In genomic region chr19:35049456-35049855, GRCh38 we compare ENCODE assay signal across 14 cellular contexts. TPM values are rescaled to one million over a fixed set of nuclear protein-coding genes. Genes with fewer than 3 reads are reported as not detected.
DNase-seq lines count a peak whose midpoint lies in the region; ATAC-seq, FAIRE-seq and TF ChIP-seq lines count a peak whose summit lies in the region.
"Had no signal": no experiment of that assay in that cellular context is flagged by ENCODE, and none has a peak within 500 bp of the region (broad histone marks: within the 10 kb centered on the region; RNA-seq: fewer than 3 reads in every experiment).

No MANE protein-coding gene starts in this region.

- no peaks in the 10 kb centered on the region for H3K9me3 Mint-ChIP-seq in Calu3 (ENCODE audit: low read depth, unreplicated experiment)
- H3K9me3 Mint-ChIP-seq: H9 had no signal

- POLR2A ChIA-PET in A549 (lab: Yijun Ruan, JAX), result interaction anchor here (0.7 kb wide), 1 partner anchor 578 kb away, joined by 3 read pairs; no protein-coding TSS in a partner anchor

- no peak overlapping the region for H3K4me3 ChIP-seq in A549
- H3K4me3 ChIP-seq: SJSA1 had no signal

- no peaks in the 10 kb centered on the region for H3K36me3 Mint-ChIP-seq in Calu3 (ENCODE audit: insufficient read depth, unreplicated experiment)

- CTCF ChIA-PET in A549 (lab: Yijun Ruan, JAX) (interaction anchor here (1.4 to 16.2 kb wide), 8 partner anchors 10 to 86 kb away, joined by 5 to 374 read pairs (median 74); partner anchors contain the start of genes LGI4 and SCN1B), Calu3 (lab: Charles Lee) (interaction anchor here (0.6 to 0.7 kb wide), 2 partner anchors 19 to 35 kb away, joined by 3 to 4 read pairs; no protein-coding TSS in a partner anchor)

- TF ChIP-seq EP300 in A549 (IDR thresholded peaks at IDR 0.05), result no peak

- no peaks in the 10 kb centered on the region for H3K9me3 ChIP-seq in A549
- H3K9me3 ChIP-seq: Caco-2, SJSA1 had no signal

- WGBS in A549 (ENCODE audit: missing lambda C conversion rate), result 66% methylated on average over 5 of the region's 5 CpGs

- H3K27ac Mint-ChIP-seq in Calu3 (ENCODE audit: unreplicated experiment), result no peak overlapping the region

- H3K4me3 Mint-ChIP-seq in Calu3 (ENCODE audit: low read depth, unreplicated experiment), result no peak overlapping the region
- H3K4me3 Mint-ChIP-seq: H9 had no signal

- H3K27me3 Mint-ChIP-seq in Calu3 (ENCODE audit: unreplicated experiment), result no peaks in the 10 kb centered on the region

- no peak for TF ChIP-seq RAD21 in A549 (conservative IDR thresholded peaks at IDR 0.05 in 1 of 2, IDR thresholded peaks at IDR 0.05 in 1 of 2)

- H3K27ac ChIP-seq in A549 (peak overlapping the region in 1 of 2 experiments; percentile 22; a peak in 1 of 6 replicates), caudate nucleus (ENCODE audit: low read depth, low read length) (peak overlapping the region; percentile 88)
- H3K27ac ChIP-seq: SJSA1 had no signal

- H3K4me2 ChIP-seq in A549, result no peak overlapping the region

- TF ChIP-seq CTCF in A549 (IDR thresholded peaks at IDR 0.05) (no peak), Calu3 (IDR thresholded peaks at IDR 0.05; ENCODE audit: unreplicated experiment) (no peak)

- TF ChIP-seq POLR2A in A549 (IDR thresholded peaks at IDR 0.05; ENCODE audit: low read length), result no peak

- FAIRE-seq in A549 (lab: Jason Lieb, UNC), result peak; percentile 43

- ATAC-seq in A549 (no peak), HG03565 (IDR thresholded peaks at IDR 0.05; ENCODE audit: unreplicated experiment) (no peak)

- H3K4me1 ChIP-seq in A549, result peaks cover 15% of the 10 kb centered on the region
- H3K4me1 ChIP-seq: Caco-2, SJSA1 had no signal

- H3K4me1 Mint-ChIP-seq in Calu3 (ENCODE audit: low read depth, unreplicated experiment), result peaks cover 2% of the 10 kb centered on the region

- no peak for DNase-seq in A549 (ENCODE audit: low read depth in 1 of 2, low spot score in 1 of 2)
- peak; percentile 46 for DNase-seq in Ammon's horn (ENCODE audit: low spot score)
- DNase-seq in caudate nucleus (lab: John Stamatoyannopoulos, UW), result peak in 2 of 61 donors; percentile 47 to 50
- peak; percentile 83 for DNase-seq in pons (ENCODE audit: low spot score)
- DNase-seq in KG1 (lab: John Stamatoyannopoulos, UW), result no peak
- DNase-seq in Calu3, result no peak
- DNase-seq: Caco-2, DMS53, Karpas-422, NCI-H187 treated with DMSO at 0.1 percent for 48 hours had no signal

- intact Hi-C loops in Calu3 (cut with micrococcal nuclease; ENCODE audit: unreplicated experiment), result no loop called here

- no TSS peak for BruUV-seq in Calu3 (replicated peaks; lab: Mats Ljungman, UMichigan)

TF ChIP-seq in A549, 52 proteins besides CTCF, POLR2A, EP300 and RAD21:
- TF ChIP-seq RCOR1 (IDR thresholded peaks at IDR 0.05; ENCODE audit: low read depth, low read length), result no peak
- TF ChIP-seq NFE2L2 (conservative IDR thresholded peaks at IDR 0.05; ENCODE audit: low read length), result no peak
- no peak for TF ChIP-seq RFX5 (IDR thresholded peaks at IDR 0.05)
- no peak for TF ChIP-seq KDM5A (IDR thresholded peaks at IDR 0.05)
- TF ChIP-seq FOSL2 (IDR thresholded peaks at IDR 0.05), result no peak
- TF ChIP-seq FOSL2 (CRISPR knock-in tag; IDR thresholded peaks at IDR 0.05), result no peak
- TF ChIP-seq EHMT2 (IDR thresholded peaks at IDR 0.05; ENCODE audit: low read depth), result no peak
- TF ChIP-seq ZNF302 (CRISPR knock-in tag; IDR thresholded peaks at IDR 0.05), result no peak

RNA-seq across cellular contexts. Expression of gene HPN, which starts 7.9 kb away (rescaled TPM):
- 0.08 and 0.09 TPM in 2 replicates for polyA plus RNA-seq in A549 (2011; rRNA removed)
- polyA plus RNA-seq in A549 (2012; cell fraction: cytosol; rRNA removed), result 0.04 TPM in 2 replicates
- polyA plus RNA-seq in A549 (2012; cell fraction: nucleus; rRNA removed), result 0.47 and 0.66 TPM in 2 replicates
- 0.04 to 0.12 TPM (median 0.06 TPM) in 3 replicates for polyA plus RNA-seq in A549 (2017; fragmentation: RNase III; extraction: RNeasy Plus Mini Kit Qiagen cat#74134 plus additional on column Dnase treatment)
- polyA minus RNA-seq in A549 (2011; rRNA and poly(A)+ RNA removed), result not detected in 2 replicates
- 1.4 and 2.2 TPM in 2 replicates for total RNA-seq in Calu3 (2022)
- total RNA-seq: NCI-H460, SJSA1 had no signal

RNA-seq across cellular contexts. Expression of gene SCN1B, which starts 19.2 kb away (rescaled TPM):
- polyA plus RNA-seq in A549 (2011; rRNA removed) (11.0 and 12.8 TPM in 2 replicates), A549 (2017; fragmentation: RNase III; extraction: RNeasy Plus Mini Kit Qiagen cat#74134 plus additional on column Dnase treatment) (10.3 to 11.4 TPM (median 11.3 TPM) in 3 replicates)
- polyA plus RNA-seq in A549 (2012; cell fraction: cytosol; rRNA removed), result 14.1 and 15.1 TPM in 2 replicates
- polyA plus RNA-seq in A549 (2012; cell fraction: nucleus; rRNA removed), result 21.3 and 22.5 TPM in 2 replicates
- polyA minus RNA-seq in A549 (2011; rRNA and poly(A)+ RNA removed), result 7.9 and 12.7 TPM in 2 replicates
- 1.4 and 2.1 TPM in 2 replicates for total RNA-seq in Calu3 (2022)

RNA-seq across cellular contexts. Expression of gene GRAMD1A, which starts 49.3 kb away (rescaled TPM):
- 184 and 221 TPM in 2 replicates for polyA plus RNA-seq in A549 (2011; rRNA removed)
- 170 and 209 TPM in 2 replicates for polyA plus RNA-seq in A549 (2012; cell fraction: cytosol; rRNA removed)
- polyA plus RNA-seq in A549 (2012; cell fraction: nucleus; rRNA removed), result 411 and 413 TPM in 2 replicates
- polyA plus RNA-seq in A549 (2017; fragmentation: RNase III; extraction: RNeasy Plus Mini Kit Qiagen cat#74134 plus additional on column Dnase treatment), result 104 to 131 TPM (median 128 TPM) in 3 replicates
- 237 and 239 TPM in 2 replicates for polyA minus RNA-seq in A549 (2011; rRNA and poly(A)+ RNA removed)
- total RNA-seq in Calu3 (2022), result 114 and 126 TPM in 2 replicates

Comparison
In these comparisons a context has a peak if more than half of its experiments do, and no peak if none do; other contexts are left out.
1. DNase-seq: peak in Ammon's horn (single experiment) and pons (single experiment); none in A549 (0 of 2), KG1 (single experiment) and Calu3 (single experiment).